13 cellular contexts compared by ENCODE assay signal in genomic region chr13:27657724-27658123, GRCh38. TPM values are rescaled to one million over a fixed set of nuclear protein-coding genes. Genes with fewer than 3 reads are reported as not detected.
DNase-seq lines count a peak whose midpoint lies in the region; TF ChIP-seq lines count a peak whose summit lies in the region.
"Had no signal": no experiment of that assay in that cellular context is flagged by ENCODE, and none has a peak within 500 bp of the region (broad histone marks: within the 10 kb centered on the region; RNA-seq: fewer than 3 reads in every experiment).

No MANE protein-coding gene starts in this region.

- no peaks in the 10 kb centered on the region for H3K9me3 ChIP-seq in liver (ENCODE audit: control insufficient read depth in 4 of 4, low read length in 3 of 4)
- H3K9me3 ChIP-seq: BLaER1, HAP-1 had no signal

- no peak overlapping the region for H3K4me3 ChIP-seq in liver (ENCODE audit: low read depth in 1 of 3, low read length in 3 of 3)
- H3K4me3 ChIP-seq: BLaER1, HAP-1 had no signal

- H3K4me3 Mint-ChIP-seq in activated naive CD4-positive, alpha-beta T cell treated with anti-CD3 and anti-CD28 coated beads, Interleukin-2, amount 50 U/mL, for 24 hours: no peak overlapping the region
- no peak overlapping the region for H3K4me3 Mint-ChIP-seq in chondrocyte (ENCODE audit: unreplicated experiment)

- H3K4me1 Mint-ChIP-seq in activated naive CD4-positive, alpha-beta T cell treated with anti-CD3 and anti-CD28 coated beads, Interleukin-2, amount 50 U/mL, for 24 hours: peaks cover 11% of the 10 kb centered on the region
- H3K4me1 Mint-ChIP-seq in chondrocyte (ENCODE audit: low read depth): peaks cover 30% of the 10 kb centered on the region

- DNase-seq in activated naive CD4-positive, alpha-beta T cell treated with anti-CD3 and anti-CD28 coated beads, Interleukin-2, amount 50 U/mL, for 16 hours: no peak
- DNase-seq in chondrocyte (ENCODE audit: low spot score): no peak
- no peak for DNase-seq in NCI-H1417 (lab: John Stamatoyannopoulos, UW)
- no peak for DNase-seq in activated T-cell treated with anti-CD3 and anti-CD28 coated beads for 4 hours
- no peak for DNase-seq in stimulated activated naive CD4-positive, alpha-beta T cell treated with Interleukin-2 at 50 U/mL for 16 hours (lab: John Stamatoyannopoulos, UW)
- DNase-seq: 8988T, AML-193, DMS53, GF-D8 had no signal

- peaks cover 0 to 2% (median 0%) of the 10 kb centered on the region in 4 donors for H3K36me3 ChIP-seq in liver (ENCODE audit: control insufficient read depth in 4 of 4, insufficient read depth in 3 of 4, low read depth in 1 of 4, low read length in 3 of 4)
- H3K36me3 ChIP-seq: HAP-1 had no signal

- peak overlapping the region; percentile 68 for H3K27ac Mint-ChIP-seq in activated naive CD4-positive, alpha-beta T cell treated with anti-CD3 and anti-CD28 coated beads, Interleukin-2, amount 50 U/mL, for 24 hours
- H3K27ac Mint-ChIP-seq in chondrocyte (ENCODE audit: unreplicated experiment): peak overlapping the region; percentile 5

- H3K9ac ChIP-seq in liver (ENCODE audit: low read depth in 1 of 2, low read length in 2 of 2): no peak overlapping the region
- H3K9ac ChIP-seq: BLaER1 had no signal

- WGBS in liver: 33% methylated on average over 2 of the region's 2 CpGs

- no peaks in the 10 kb centered on the region for H3K9me3 Mint-ChIP-seq in activated naive CD4-positive, alpha-beta T cell treated with anti-CD3 and anti-CD28 coated beads, Interleukin-2, amount 50 U/mL, for 24 hours
- no peaks in the 10 kb centered on the region for H3K9me3 Mint-ChIP-seq in chondrocyte (ENCODE audit: low read depth)

- TF ChIP-seq CTCF in chondrocyte (IDR thresholded peaks at IDR 0.05) (no peak), liver (IDR thresholded peaks at IDR 0.05; ENCODE audit: low read depth, low read length, missing input control) (no peak)

- H3K27ac ChIP-seq in liver (ENCODE audit: low read depth in 1 of 2, low read length in 2 of 2): no peak overlapping the region
- H3K27ac ChIP-seq: BLaER1 had no signal

- H3K4me1 ChIP-seq in liver (ENCODE audit: control insufficient read depth in 4 of 4, insufficient read depth in 4 of 4, low read length in 3 of 4): peaks cover 0 to 8% (median 3%) of the 10 kb centered on the region in 4 donors
- H3K4me1 ChIP-seq: BLaER1, HAP-1 had no signal

- no peaks in the 10 kb centered on the region for H3K27me3 ChIP-seq in liver (ENCODE audit: control insufficient read depth in 4 of 4, insufficient read depth in 4 of 4, low read length in 3 of 4)
- H3K27me3 ChIP-seq: BLaER1 had no signal

- no peak for TF ChIP-seq RAD21 in liver (IDR thresholded peaks at IDR 0.05)

- H3K27me3 Mint-ChIP-seq in activated naive CD4-positive, alpha-beta T cell treated with anti-CD3 and anti-CD28 coated beads, Interleukin-2, amount 50 U/mL, for 24 hours: no peaks in the 10 kb centered on the region
- H3K27me3 Mint-ChIP-seq in chondrocyte (ENCODE audit: low read depth): no peaks in the 10 kb centered on the region

- H3K36me3 Mint-ChIP-seq in activated naive CD4-positive, alpha-beta T cell treated with anti-CD3 and anti-CD28 coated beads, Interleukin-2, amount 50 U/mL, for 24 hours: peaks cover 10% of the 10 kb centered on the region
- H3K36me3 Mint-ChIP-seq in chondrocyte (ENCODE audit: low read depth): peaks cover 2% of the 10 kb centered on the region

TF ChIP-seq in liver, 16 proteins besides CTCF, POLR2A, EP300 and RAD21:
- TF ChIP-seq FOXA2 (IDR thresholded peaks at IDR 0.05) (no peak), YY1 (IDR thresholded peaks at IDR 0.05) (no peak), ATF3 (IDR thresholded peaks at IDR 0.05) (no peak), REST (IDR thresholded peaks at IDR 0.05) (peak; percentile 68), ZBTB33 (IDR thresholded peaks at IDR 0.05) (no peak), SP1 (IDR thresholded peaks at IDR 0.05) (no peak), HNF4A (conservative IDR thresholded peaks at IDR 0.05) (peak; percentile 40 to 54), RXRA (IDR thresholded peaks at IDR 0.05) (no peak), NR2F2 (IDR thresholded peaks at IDR 0.05) (no peak), MAX (IDR thresholded peaks at IDR 0.05) (no peak), EGR1 (IDR thresholded peaks at IDR 0.05; ENCODE audit: low read depth in 2 of 2) (no peak), FOXA1 (IDR thresholded peaks at IDR 0.05) (no peak), JUND (IDR thresholded peaks at IDR 0.05) (no peak), GABPA (IDR thresholded peaks at IDR 0.05 in 1 of 2, conservative IDR thresholded peaks at IDR 0.05 in 1 of 2) (no peak)

RNA-seq across cellular contexts. Expression of gene POLR1D, which starts 36.0 kb away (rescaled TPM):
- total RNA-seq in chondrocyte (64.7 to 75.2 TPM (median 72.4 TPM) in 3 replicates), liver (10 to 100 TPM; 33.8 to 45.0 TPM)
- polyA plus RNA-seq in liver: 10 to 100 TPM; 31.4 to 33.3 TPM

RNA-seq across cellular contexts. Expression of gene LNX2, which starts 37.4 kb away (rescaled TPM):
- total RNA-seq in chondrocyte: 9.1 to 9.8 TPM (median 9.2 TPM) in 3 replicates
- 10 to 100 TPM; 13.8 to 25.9 TPM for total RNA-seq in liver
- polyA plus RNA-seq in liver: 10 to 100 TPM in 1 of 2 donors, 1 to 10 TPM in 1; 6.2 to 12.8 TPM
